15 cellular contexts compared by ENCODE assay signal in genomic region chr10:75281980-75282379, GRCh38.
"Had no signal": no experiment of that assay in that cellular context is flagged by ENCODE, and none has a peak within 500 bp of the region (broad histone marks: within the 10 kb centered on the region; RNA-seq: fewer than 3 reads in every experiment).

No MANE protein-coding gene starts in this region.

- H3K27ac Mint-ChIP-seq: activated CD8-positive, alpha-beta T cell treated with anti-CD3 and anti-CD28 coated beads for 36 hours; activated naive CD4-positive, alpha-beta T cell treated with anti-CD3 and anti-CD28 coated beads for 36 hours; activated T-helper 1 cell treated with anti-CD3 and anti-CD28 coated beads, Interleukin-12 subunit alpha, Interleukin-12 subunit beta, Interleukin-2, Interleukin-4 antibody, amounts not matched to agents 30 ng/mL and 10 ng/mL and 1 ng/mL, durations not matched to agents 14 hours and 24 hours and 36 hours; memory B cell had no signal

- H3K4me1 ChIP-seq: left lung had no signal

- H3K36me3 ChIP-seq: esophagus muscularis mucosa, left lung, thyroid gland, WERI-Rb-1 had no signal

- H3K9me3 Mint-ChIP-seq: activated CD8-positive, alpha-beta T cell treated with anti-CD3 and anti-CD28 coated beads for 36 hours; activated naive CD4-positive, alpha-beta T cell treated with anti-CD3 and anti-CD28 coated beads for 36 hours; activated T-helper 1 cell treated with anti-CD3 and anti-CD28 coated beads, Interleukin-12 subunit alpha, Interleukin-12 subunit beta, Interleukin-2, Interleukin-4 antibody, amounts not matched to agents 30 ng/mL and 10 ng/mL and 1 ng/mL, durations not matched to agents 14 hours and 24 hours and 36 hours; memory B cell; stimulated activated naive CD8-positive, alpha-beta T cell treated with anti-CD3 and anti-CD28 coated beads, Interleukin-15, amount 100 ng/mL, for 72 hours had no signal

- H3K4me3 ChIP-seq: esophagus muscularis mucosa, left lung, thyroid gland had no signal

- H3K4me1 Mint-ChIP-seq: memory B cell; stimulated activated naive CD8-positive, alpha-beta T cell treated with anti-CD3 and anti-CD28 coated beads, Interleukin-15, amount 100 ng/mL, for 72 hours had no signal

- H3K27me3 ChIP-seq: esophagus muscularis mucosa, left lung, thyroid gland had no signal

- H3K4me3 Mint-ChIP-seq: activated CD8-positive, alpha-beta T cell treated with anti-CD3 and anti-CD28 coated beads for 36 hours; activated naive CD4-positive, alpha-beta T cell treated with anti-CD3 and anti-CD28 coated beads for 36 hours; activated T-helper 1 cell treated with anti-CD3 and anti-CD28 coated beads, Interleukin-12 subunit alpha, Interleukin-12 subunit beta, Interleukin-2, Interleukin-4 antibody, amounts not matched to agents 30 ng/mL and 10 ng/mL and 1 ng/mL, durations not matched to agents 14 hours and 24 hours and 36 hours; memory B cell; stimulated activated naive CD8-positive, alpha-beta T cell treated with anti-CD3 and anti-CD28 coated beads, Interleukin-15, amount 100 ng/mL, for 72 hours had no signal

- FAIRE-seq: astrocyte had no signal

- DNase-seq: activated CD4-positive, alpha-beta T cell treated with anti-CD3 and anti-CD28 coated beads for 4 hours; activated CD8-positive, alpha-beta T cell treated with anti-CD3 and anti-CD28 coated beads for 36 hours; activated naive CD4-positive, alpha-beta T cell treated with anti-CD3 and anti-CD28 coated beads for 36 hours; central memory CD4-positive, alpha-beta T cell; foreskin fibroblast; left lung; stimulated activated CD4-positive, alpha-beta T cell treated with anti-CD3 and anti-CD28 coated beads, Interleukin-4, amount 100 ng/mL, for 1 hour; stimulated activated naive CD8-positive, alpha-beta T cell treated with anti-CD3 and anti-CD28 coated beads, Interleukin-15, amount 100 ng/mL, for 72 hours; T-helper 1 cell; thyroid gland; WERI-Rb-1 had no signal

- H3K27ac ChIP-seq: esophagus muscularis mucosa, left lung, thyroid gland, WERI-Rb-1 had no signal

- H3K36me3 Mint-ChIP-seq: memory B cell had no signal

- ATAC-seq: activated CD8-positive, alpha-beta T cell treated with anti-CD3 and anti-CD28 coated beads for 36 hours; left lung; stimulated activated naive CD8-positive, alpha-beta T cell treated with anti-CD3 and anti-CD28 coated beads, Interleukin-15, amount 100 ng/mL, for 72 hours had no signal

- H3K9me3 ChIP-seq: esophagus muscularis mucosa, left lung, thyroid gland had no signal
